26 cellular contexts compared by ENCODE assay signal in the genomic region with DNA sequence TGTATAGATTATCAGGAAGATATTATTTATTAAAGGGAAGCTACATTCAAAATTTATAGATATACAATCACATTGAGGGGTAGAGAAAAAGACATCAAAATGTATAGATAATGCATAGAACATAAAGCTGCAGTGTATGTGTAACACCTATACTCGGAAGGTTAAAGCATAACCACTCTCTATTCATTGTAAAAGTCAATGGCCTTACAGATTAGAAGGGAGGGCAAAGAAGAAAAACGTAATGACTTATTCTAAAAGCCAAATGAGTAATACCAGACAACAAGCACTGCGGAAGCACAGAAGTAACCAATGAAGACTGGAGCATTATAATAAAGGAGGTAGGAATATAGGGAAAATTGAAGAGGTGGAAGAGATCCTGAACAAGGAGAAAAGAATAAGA. TPM values are rescaled to one million over a fixed set of nuclear protein-coding genes. Genes with fewer than 3 reads are reported as not detected.
DNase-seq lines count a peak whose midpoint lies in the region; ATAC-seq, FAIRE-seq and TF ChIP-seq lines count a peak whose summit lies in the region.
"Had no signal": no experiment of that assay in that cellular context is flagged by ENCODE, and none has a peak within 500 bp of the region (broad histone marks: within the 10 kb centered on the region; RNA-seq: fewer than 3 reads in every experiment).

No MANE protein-coding gene starts in this region.

- no peaks in the 10 kb centered on the region for H3K27me3 Mint-ChIP-seq in CD4-positive, alpha-beta T cell
- no peaks in the 10 kb centered on the region for H3K27me3 Mint-ChIP-seq in activated T-helper 2 cell treated with anti-CD3 and anti-CD28 coated beads, Interferon-gamma antibody, Interleukin-2, Interleukin-4, amounts not matched to agents 10 μg/mL and 5 μg/mL and 100 μg/mL, durations not matched to agents 14 hours and 24 hours and 36 hours (ENCODE audit: low read depth)
- H3K27me3 Mint-ChIP-seq: CD4-positive, alpha-beta memory T cell had no signal

- H3K4me2 ChIP-seq in HepG2 (ENCODE audit: low read depth, low read length) (no peak overlapping the region), hepatocyte (no peak overlapping the region)
- H3K4me2 ChIP-seq: A549 had no signal

- peak overlapping the region; percentile 16 for H3K27ac Mint-ChIP-seq in CD4-positive, alpha-beta T cell
- H3K27ac Mint-ChIP-seq in activated T-helper 2 cell treated with anti-CD3 and anti-CD28 coated beads, Interferon-gamma antibody, Interleukin-2, Interleukin-4, amounts not matched to agents 10 μg/mL and 5 μg/mL and 100 μg/mL, durations not matched to agents 14 hours and 24 hours and 36 hours, result peak overlapping the region; percentile 33

- peaks cover 61% of the 10 kb centered on the region for H3K79me2 ChIP-seq in HepG2 (ENCODE audit: insufficient read depth, low read length)
- H3K79me2 ChIP-seq in hepatocyte, result peaks cover 73% of the 10 kb centered on the region

- H3K9me2 ChIP-seq in hepatocyte (replicated peaks; ENCODE audit: insufficient read depth), result no peaks in the 10 kb centered on the region

- DNase-seq in HepG2 (ENCODE audit: low spot score) (no peak), right lobe of liver (no peak), DMS79 treated with DMSO at 0.1 percent for 48 hours (lab: John Stamatoyannopoulos, UW) (no peak), hepatocyte (ENCODE audit: low spot score) (no peak), hepatic stellate cell (ENCODE audit: low spot score) (no peak)
- no peak for DNase-seq in CD4-positive, alpha-beta T cell
- DNase-seq in activated T-helper 2 cell treated with anti-CD3 and anti-CD28 coated beads, Interferon-gamma antibody, Interleukin-2, Interleukin-4, amounts not matched to agents 10 μg/mL and 5 μg/mL and 100 μg/mL, durations not matched to agents 14 hours and 24 hours and 36 hours (ENCODE audit: low spot score), result no peak
- DNase-seq: CD4-positive, alpha-beta memory T cell; DMS 273 treated with DMSO at 0.1 percent for 48 hours; DMS79; GF-D8; GOT3; IMR-90; KG1; MM.1S; NCI-H1417; NCI-H1694; NCI-H2081; NCI-H2227 treated with DMSO at 0.1 percent for 48 hours; NCI-H510A; NCI-H69; Right ventricle myocardium superior; RPMI8226 had no signal

- H3K36me3 ChIP-seq in HepG2 (replicated peaks in 1 of 2; ENCODE audit: control insufficient read depth in 1 of 2, insufficient read depth in 2 of 2, low read length in 2 of 2) (peaks cover 14 to 46% of the 10 kb centered on the region in 2 experiments), right lobe of liver (peaks cover 0 to 17% (median 1%) of the 10 kb centered on the region in 4 donors), hepatocyte (replicated peaks; ENCODE audit: insufficient read depth, low read depth) (no peaks in the 10 kb centered on the region)

- H4K20me1 ChIP-seq in HepG2 (ENCODE audit: insufficient read depth, low read length) (peaks cover 6% of the 10 kb centered on the region; the same call in 1 of the 2 replicates), hepatocyte (ENCODE audit: insufficient read depth, poor library complexity, severe bottlenecking) (peaks cover 18% of the 10 kb centered on the region)

- no peaks in the 10 kb centered on the region for H3K27me3 ChIP-seq in HepG2 (ENCODE audit: control insufficient read depth in 1 of 2, insufficient read depth in 2 of 2, low read length in 2 of 2)
- H3K27me3 ChIP-seq in right lobe of liver, result no peaks in the 10 kb centered on the region
- no peaks in the 10 kb centered on the region for H3K27me3 ChIP-seq in CD4-positive, alpha-beta T cell (ENCODE audit: control insufficient read depth, insufficient read depth, low read length)
- H3K27me3 ChIP-seq in hepatocyte, result no peaks in the 10 kb centered on the region
- H3K27me3 ChIP-seq: SJSA1 had no signal

- H3K4me3 ChIP-seq in HepG2 (replicated peaks in 1 of 3; ENCODE audit: insufficient read depth in 1 of 3, low read depth in 2 of 3, low read length in 3 of 3) (no peak overlapping the region), right lobe of liver (no peak overlapping the region), hepatocyte (no peak overlapping the region)
- H3K4me3 ChIP-seq: A549, HAP-1, SJSA1 had no signal

- H3K36me3 Mint-ChIP-seq in CD4-positive, alpha-beta T cell (ENCODE audit: low read depth), result peaks cover 73% of the 10 kb centered on the region
- H3K36me3 Mint-ChIP-seq in activated T-helper 2 cell treated with anti-CD3 and anti-CD28 coated beads, Interferon-gamma antibody, Interleukin-2, Interleukin-4, amounts not matched to agents 10 μg/mL and 5 μg/mL and 100 μg/mL, durations not matched to agents 14 hours and 24 hours and 36 hours (ENCODE audit: low read depth), result peaks cover 61% of the 10 kb centered on the region

- BruUV-seq in HepG2 (replicated peaks; lab: Mats Ljungman, UMichigan), result no TSS peak

- no peak for TF ChIP-seq EP300 in HepG2 (IDR thresholded peaks at IDR 0.05; ENCODE audit: low read depth in 2 of 2, low read length in 2 of 2)
- no peak for TF ChIP-seq EP300 in HepG2 (CRISPR knock-in tag; IDR thresholded peaks at IDR 0.05; ENCODE audit: borderline replicate concordance)

- FAIRE-seq in HepG2 (lab: Jason Lieb, UNC), result no peak
- FAIRE-seq: A549 had no signal

- H3K9me3 Mint-ChIP-seq in CD4-positive, alpha-beta T cell, result no peaks in the 10 kb centered on the region
- no peaks in the 10 kb centered on the region for H3K9me3 Mint-ChIP-seq in activated T-helper 2 cell treated with anti-CD3 and anti-CD28 coated beads, Interferon-gamma antibody, Interleukin-2, Interleukin-4, amounts not matched to agents 10 μg/mL and 5 μg/mL and 100 μg/mL, durations not matched to agents 14 hours and 24 hours and 36 hours
- H3K9me3 Mint-ChIP-seq: CD4-positive, alpha-beta memory T cell had no signal

- H3K27ac ChIP-seq in HepG2 (ENCODE audit: extremely low read length, insufficient read depth, low read length) (no peak overlapping the region), right lobe of liver (no peak overlapping the region), hepatocyte (no peak overlapping the region)
- no peak overlapping the region for H3K27ac ChIP-seq in CD4-positive, alpha-beta T cell (ENCODE audit: low read depth, low read length)
- H3K27ac ChIP-seq: A549, SJSA1 had no signal

- H3K4me1 Mint-ChIP-seq in CD4-positive, alpha-beta T cell (ENCODE audit: low read depth), result peaks cover 80% of the 10 kb centered on the region
- H3K4me1 Mint-ChIP-seq in activated T-helper 2 cell treated with anti-CD3 and anti-CD28 coated beads, Interferon-gamma antibody, Interleukin-2, Interleukin-4, amounts not matched to agents 10 μg/mL and 5 μg/mL and 100 μg/mL, durations not matched to agents 14 hours and 24 hours and 36 hours (ENCODE audit: low read depth), result peaks cover 45% of the 10 kb centered on the region

- no peak overlapping the region for H3K9ac ChIP-seq in HepG2 (ENCODE audit: insufficient read depth, low read depth, low read length)

- TF ChIP-seq CTCF in HepG2 (CRISPR knock-in tag; IDR thresholded peaks at IDR 0.05) (no peak), right lobe of liver (IDR thresholded peaks at IDR 0.05) (no peak), hepatocyte (IDR thresholded peaks at IDR 0.05; ENCODE audit: poor library complexity) (no peak)
- no peak for TF ChIP-seq CTCF in CD4-positive, alpha-beta T cell (IDR thresholded peaks at IDR 0.05)

- TF ChIP-seq RAD21 in HepG2 (CRISPR knock-in tag; IDR thresholded peaks at IDR 0.05), result no peak

- no peaks in the 10 kb centered on the region for H3K9me3 ChIP-seq in HepG2 (ENCODE audit: low read length)
- no peaks in the 10 kb centered on the region for H3K9me3 ChIP-seq in right lobe of liver
- H3K9me3 ChIP-seq in CD4-positive, alpha-beta T cell (ENCODE audit: control insufficient read depth, low read length), result no peaks in the 10 kb centered on the region
- H3K9me3 ChIP-seq in hepatocyte (ENCODE audit: low read depth), result no peaks in the 10 kb centered on the region
- H3K9me3 ChIP-seq: A549, HAP-1, SJSA1 had no signal

- no peak overlapping the region for H2AFZ ChIP-seq in HepG2 (ENCODE audit: low read length)
- no peak overlapping the region for H2AFZ ChIP-seq in hepatocyte

- CTCF ChIA-PET in HepG2 (lab: Yijun Ruan, JAX; ENCODE audit: low intra/inter-chr PET ratio, low total read pairs), result no interaction called here
- CTCF ChIA-PET in CD4-positive, alpha-beta T cell (lab: Charles Lee), result interaction anchor here (1.0 to 1.8 kb wide), 3 partner anchors 9 to 140 kb away, joined by 3 to 4 read pairs (median 4); partner anchors contain the start of gene HBS1L

- 92% methylated on average over 3 of the region's 3 CpGs for WGBS in HepG2 (ENCODE audit: low lambda C conversion rate)
- 83% methylated on average over 3 of the region's 3 CpGs for WGBS in right lobe of liver (ENCODE audit: insufficient coverage, low coverage, low lambda C conversion rate, missing lambda C conversion rate)
- 89% methylated on average over 3 of the region's 3 CpGs for WGBS in hepatocyte (ENCODE audit: low lambda C conversion rate, missing lambda C conversion rate)

- intact Hi-C loops in HepG2 (cut with micrococcal nuclease; ENCODE audit: unreplicated experiment) (no loop called here), right lobe of liver (cut with DNase I) (no loop called here)
- intact Hi-C loops in CD4-positive, alpha-beta T cell (cut with DNase I, micrococcal nuclease), result no loop called here
- intact Hi-C loops in activated T-helper 2 cell treated with anti-CD3 and anti-CD28 coated beads, Interferon-gamma antibody, Interleukin-2, Interleukin-4, amounts not matched to agents 10 μg/mL and 5 μg/mL and 100 μg/mL, durations not matched to agents 14 hours and 24 hours and 36 hours (cut with micrococcal nuclease), result no loop called here

- H3K4me1 ChIP-seq in HepG2 (ENCODE audit: insufficient read depth, low read length) (no peaks in the 10 kb centered on the region), right lobe of liver (no peaks in the 10 kb centered on the region), hepatocyte (ENCODE audit: insufficient read depth) (no peaks in the 10 kb centered on the region)
- H3K4me1 ChIP-seq: HAP-1 had no signal

- TF ChIP-seq POLR2A in HepG2 (IDR thresholded peaks at IDR 0.05; ENCODE audit: insufficient read depth in 1 of 2, low read depth in 2 of 2, low read length in 2 of 2) (no peak), right lobe of liver (IDR thresholded peaks at IDR 0.05) (no peak)

- H3K4me3 Mint-ChIP-seq in CD4-positive, alpha-beta T cell, result no peak overlapping the region
- H3K4me3 Mint-ChIP-seq in activated T-helper 2 cell treated with anti-CD3 and anti-CD28 coated beads, Interferon-gamma antibody, Interleukin-2, Interleukin-4, amounts not matched to agents 10 μg/mL and 5 μg/mL and 100 μg/mL, durations not matched to agents 14 hours and 24 hours and 36 hours (ENCODE audit: low read depth), result no peak overlapping the region

- in situ Hi-C loops in HepG2 (cut with HindIII; ENCODE audit: extremely low pct_ligation_motif_present, low pct_unique_long_range_greater_than_20kb), result no loop called here

- ATAC-seq in HepG2, result no peak
- ATAC-seq in right lobe of liver, result no peak
- ATAC-seq in CD4-positive, alpha-beta T cell (ENCODE audit: poor library complexity), result no peak
- ATAC-seq: A549 had no signal

- POLR2A ChIA-PET in HepG2 (lab: Yijun Ruan, JAX), result interaction anchor here (1.7 kb wide), 1 partner anchor 12 kb away, joined by 7 read pairs; the partner anchor contains the start of gene HBS1L
- POLR2A ChIA-PET in CD4-positive, alpha-beta T cell (lab: Charles Lee), result interaction anchor here (0.9 to 1.8 kb wide), 3 partner anchors 11 to 44 kb away, joined by 3 to 6 read pairs (median 4); partner anchors contain the start of gene HBS1L

RNA-seq across cellular contexts. Expression of gene HBS1L, which starts 11.3 kb away (rescaled TPM):
- total RNA-seq in HepG2 (2016; rRNA removed; fragmentation: Illumina TruSeq; extraction: Trizol), result 138 and 222 TPM in 2 replicates
- 36.1 and 37.3 TPM in 2 replicates for total RNA-seq in HepG2 (2016; cell fraction: cytosol; rRNA removed; fragmentation: Illumina TruSeq; extraction: Trizol; ENCODE audit: low read depth)
- 138 and 235 TPM in 2 replicates for total RNA-seq in HepG2 (2016; cell fraction: insoluble cytoplasmic fraction; rRNA removed; fragmentation: Illumina TruSeq; extraction: Trizol)
- 62.1 and 65.5 TPM in 2 replicates for total RNA-seq in HepG2 (2016; cell fraction: membrane; rRNA removed; fragmentation: Illumina TruSeq; extraction: Trizol)
- total RNA-seq in HepG2 (2016; cell fraction: nucleus; rRNA removed; fragmentation: Illumina TruSeq; extraction: Trizol), result 87.5 and 92.8 TPM in 2 replicates
- 33.6 and 44.1 TPM in 2 replicates for polyA plus RNA-seq in HepG2 (2011; rRNA removed)
- polyA plus RNA-seq in HepG2 (2011; cell fraction: cytosol; rRNA removed), result 19.1 and 28.9 TPM in 2 replicates
- 13.8 and 19.0 TPM in 2 replicates for polyA plus RNA-seq in HepG2 (2011; cell fraction: nucleus; rRNA removed)
- 54.5 and 55.2 TPM in 2 replicates for polyA plus RNA-seq in HepG2 (2012)
- polyA plus RNA-seq in HepG2 (2016; cell fraction: cytosol; fragmentation: Illumina TruSeq; extraction: Trizol; ENCODE audit: low read depth), result 6.9 and 8.3 TPM in 2 replicates
- polyA plus RNA-seq in HepG2 (2016; cell fraction: insoluble cytoplasmic fraction; fragmentation: Illumina TruSeq; extraction: Trizol; ENCODE audit: low read depth), result 137 and 159 TPM in 2 replicates
- 19.7 and 20.8 TPM in 2 replicates for polyA plus RNA-seq in HepG2 (2016; cell fraction: membrane; fragmentation: Illumina TruSeq; extraction: Trizol; ENCODE audit: low read depth)
- 54.7 and 61.1 TPM in 2 replicates for polyA plus RNA-seq in HepG2 (2016; cell fraction: nucleus; fragmentation: Illumina TruSeq; extraction: Trizol; ENCODE audit: insufficient read depth, low read depth)
- 30.9 and 38.9 TPM in 2 replicates for polyA minus RNA-seq in HepG2 (2011; rRNA and poly(A)+ RNA removed; ENCODE audit: low replicate concordance)
- 39.6 and 42.2 TPM in 2 replicates for polyA minus RNA-seq in HepG2 (2011; cell fraction: cytosol; rRNA and poly(A)+ RNA removed)
- 115 and 120 TPM in 2 replicates for polyA minus RNA-seq in HepG2 (2011; cell fraction: nucleus; rRNA and poly(A)+ RNA removed)
- 10 to 100 TPM; 31.8 to 47.2 (median 37.1) TPM for total RNA-seq in right lobe of liver
- total RNA-seq in CD4-positive, alpha-beta T cell, result 100 to 1,000 TPM; 106 to 117 TPM
- total RNA-seq in activated T-helper 2 cell treated with anti-CD3 and anti-CD28 coated beads, Interferon-gamma antibody, Interleukin-2, Interleukin-4, amounts not matched to agents 10 μg/mL and 5 μg/mL and 100 μg/mL, durations not matched to agents 14 hours and 24 hours and 36 hours, result 99.2 and 102 TPM in 2 replicates
- 70.0 and 70.6 TPM in 2 replicates for total RNA-seq in hepatocyte
- 43.0 and 44.5 TPM in 2 replicates for polyA plus RNA-seq in hepatocyte
